24 cellular contexts compared by ENCODE assay signal in genomic region chr2:109295070-109295780, GRCh38.
"Had no signal": no experiment of that assay in that cellular context is flagged by ENCODE, and none has a peak within 500 bp of the region (broad histone marks: within the 10 kb centered on the region; RNA-seq: fewer than 3 reads in every experiment).

No MANE protein-coding gene starts in this region.

- H3K4me3 ChIP-seq: dorsolateral prefrontal cortex, lung, thyroid gland had no signal

- H3K36me3 Mint-ChIP-seq: activated CD4-positive, alpha-beta memory T cell treated with anti-CD3 and anti-CD28 coated beads for 36 hours; activated CD8-positive, alpha-beta memory T cell treated with anti-CD3 and anti-CD28 coated beads, Interleukin-2, amount 10 ng/mL, durations not matched to agents 7 days and 5 days; activated naive CD8-positive, alpha-beta T cell treated with anti-CD3 and anti-CD28 coated beads, Interleukin-2, amount 10 ng/mL, durations not matched to agents 7 days and 5 days; brain had no signal

- H3K4me3 Mint-ChIP-seq: activated B cell treated with CpG ODN at 0.5 μM for 24 hours; activated CD4-positive, alpha-beta memory T cell treated with anti-CD3 and anti-CD28 coated beads for 36 hours; activated CD8-positive, alpha-beta memory T cell treated with anti-CD3 and anti-CD28 coated beads, Interleukin-2, amount 10 ng/mL, durations not matched to agents 7 days and 5 days; activated naive CD8-positive, alpha-beta T cell treated with anti-CD3 and anti-CD28 coated beads, Interleukin-2, amount 10 ng/mL, durations not matched to agents 7 days and 5 days; activated T-helper 17 cell treated with anti-CD3 and anti-CD28 coated beads, Interleukin-2, amount 50 U/mL, for 72 hours; brain; nephron progenitor cell had no signal

- H3K27me3 Mint-ChIP-seq: activated B cell treated with CpG ODN at 0.5 μM for 24 hours, brain had no signal

- H3K4me1 Mint-ChIP-seq: activated B cell treated with CpG ODN at 0.5 μM for 24 hours; activated CD8-positive, alpha-beta memory T cell treated with anti-CD3 and anti-CD28 coated beads, Interleukin-2, amount 10 ng/mL, durations not matched to agents 7 days and 5 days; activated T-helper 17 cell treated with anti-CD3 and anti-CD28 coated beads, Interleukin-2, amount 50 U/mL, for 72 hours had no signal

- H3K9me3 Mint-ChIP-seq: activated B cell treated with CpG ODN at 0.5 μM for 24 hours; activated T-helper 17 cell treated with anti-CD3 and anti-CD28 coated beads, Interleukin-2, amount 50 U/mL, for 72 hours had no signal

- H3K27ac Mint-ChIP-seq: activated B cell treated with CpG ODN at 0.5 μM for 24 hours; activated CD4-positive, alpha-beta memory T cell treated with anti-CD3 and anti-CD28 coated beads for 36 hours; activated CD8-positive, alpha-beta memory T cell treated with anti-CD3 and anti-CD28 coated beads, Interleukin-2, amount 10 ng/mL, durations not matched to agents 7 days and 5 days; activated naive CD8-positive, alpha-beta T cell treated with anti-CD3 and anti-CD28 coated beads, Interleukin-2, amount 10 ng/mL, durations not matched to agents 7 days and 5 days; activated T-helper 17 cell treated with anti-CD3 and anti-CD28 coated beads, Interleukin-2, amount 50 U/mL, for 72 hours; nephron progenitor cell; progenitor cell of endocrine pancreas had no signal

- ATAC-seq: activated CD8-positive, alpha-beta memory T cell treated with anti-CD3 and anti-CD28 coated beads, Interleukin-2, amount 10 ng/mL, durations not matched to agents 7 days and 5 days; activated T-helper 17 cell treated with anti-CD3 and anti-CD28 coated beads, Interleukin-2, amount 50 U/mL, for 72 hours; left colon had no signal

- DNase-seq: activated B cell treated with CpG ODN at 0.5 μM for 24 hours; activated CD4-positive, alpha-beta memory T cell treated with anti-CD3 and anti-CD28 coated beads for 36 hours; activated CD4-positive, alpha-beta T cell treated with anti-CD3 and anti-CD28 coated beads for 4 hours; activated CD8-positive, alpha-beta memory T cell treated with anti-CD3 and anti-CD28 coated beads, Interleukin-2, amount 10 ng/mL, durations not matched to agents 7 days and 5 days; activated naive CD4-positive, alpha-beta T cell; activated naive CD8-positive, alpha-beta T cell treated with anti-CD3 and anti-CD28 coated beads, Interleukin-2, amount 10 ng/mL, durations not matched to agents 7 days and 5 days; anterior cingulate cortex; caudate nucleus; dorsolateral prefrontal cortex; foreskin fibroblast; glutamatergic neuron; hippocampal formation; left colon; nephron progenitor cell; occipital lobe; stimulated activated CD4-positive, alpha-beta T cell treated with anti-CD3 and anti-CD28 coated beads, Interleukin-12 subunit alpha, Interleukin-12 subunit beta, amount 100 ng/mL, for 4 hours; stimulated activated CD4-positive, alpha-beta T cell treated with anti-CD3 and anti-CD28 coated beads, Interleukin-2, amount 100 ng/mL, for 24 hours; stimulated activated naive CD4-positive, alpha-beta T cell treated with Interleukin-2 at 50 U/mL for 16 hours; T-helper 9 cell; thyroid gland had no signal
